8 cellular contexts compared by ENCODE assay signal in the genomic region with DNA sequence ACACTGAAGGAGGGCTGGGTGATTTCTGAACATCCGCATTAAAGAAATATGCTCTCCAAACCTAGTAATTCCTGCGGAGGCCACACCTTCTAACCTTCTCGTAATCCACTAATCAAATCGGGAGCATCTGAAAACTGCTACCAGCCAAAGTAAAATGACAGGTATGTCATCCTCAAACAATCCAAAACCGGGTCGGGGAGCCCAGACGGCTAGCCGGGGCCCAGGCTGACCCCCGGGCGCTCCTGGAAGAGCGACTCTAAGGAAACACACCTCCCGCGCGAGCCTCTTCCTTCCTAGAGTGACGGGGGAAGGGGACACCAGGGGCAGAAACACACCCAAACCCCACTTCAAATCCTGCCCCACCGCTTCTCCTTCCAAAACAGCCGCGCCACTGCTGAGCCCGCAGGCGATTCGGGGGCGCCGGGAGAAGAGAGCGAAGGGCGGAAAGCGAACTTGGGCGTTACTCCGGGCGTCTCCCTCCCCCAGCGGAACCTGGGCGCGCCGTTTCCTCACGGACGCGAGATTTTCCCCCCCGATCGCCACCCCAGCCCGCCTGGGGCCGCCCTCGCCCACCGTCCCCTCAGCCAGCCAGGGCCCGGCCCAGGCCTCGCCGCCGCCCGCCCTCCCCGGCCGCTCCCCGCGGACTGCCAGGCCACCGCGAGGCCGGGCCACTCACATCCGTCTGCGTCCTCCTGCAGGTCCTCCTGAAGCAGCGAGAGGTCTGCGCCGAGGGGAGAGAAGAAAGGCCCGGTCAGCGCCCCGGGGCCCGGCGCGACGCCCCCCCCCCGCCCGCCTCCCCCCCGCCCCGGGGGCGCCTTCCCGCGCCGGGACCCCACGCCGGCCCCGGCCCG. TPM values are rescaled to one million over a fixed set of nuclear protein-coding genes. Genes with fewer than 3 reads are reported as not detected.
DNase-seq lines count a peak whose midpoint lies in the region; FAIRE-seq and TF ChIP-seq lines count a peak whose summit lies in the region.

No MANE protein-coding gene starts in this region.

- peaks cover 13% of the 10 kb centered on the region for H3K36me3 ChIP-seq in WERI-Rb-1
- H3K36me3 ChIP-seq in smooth muscle cell (ENCODE audit: low read depth): no peaks in the 10 kb centered on the region

- TF ChIP-seq POLR2A in H54 (IDR thresholded peaks at IDR 0.05; ENCODE audit: low read depth, low read length): no peak

- DNase-seq in H54 (ENCODE audit: insufficient read length, low spot score): peak; percentile 40
- DNase-seq in M059J (ENCODE audit: low read depth): peak; percentile 70
- DNase-seq in WERI-Rb-1: peak; percentile 62
- peak; percentile 56 to 62 for DNase-seq in cardiac fibroblast (ENCODE audit: low read depth in 2 of 2)
- DNase-seq in islet precursor cell: peak; percentile 83
- DNase-seq in smooth muscle cell (lab: John Stamatoyannopoulos, UW; ENCODE audit: unreplicated experiment): peak; percentile 23
- DNase-seq in NCI-H2029 (lab: John Stamatoyannopoulos, UW): no peak

- no peak for FAIRE-seq in H54 (lab: Jason Lieb, UNC)

- WGBS in smooth muscle cell (ENCODE audit: low lambda C conversion rate): under 1% methylated on average over 42 of the region's 78 CpGs

- peak overlapping the region; percentile 98 for H3K4me2 ChIP-seq in smooth muscle cell

- no peaks in the 10 kb centered on the region for H3K9me3 ChIP-seq in WERI-Rb-1 (ENCODE audit: severe bottlenecking)
- no peaks in the 10 kb centered on the region for H3K9me3 ChIP-seq in smooth muscle cell (replicated peaks; ENCODE audit: low read depth)

- peaks cover 29% of the 10 kb centered on the region for H3F3A ChIP-seq in smooth muscle cell (ENCODE audit: low read depth)

- peak overlapping the region; percentile 91 for H2AFZ ChIP-seq in smooth muscle cell (ENCODE audit: low read depth)

- H3K79me2 ChIP-seq in smooth muscle cell (ENCODE audit: low read depth): peaks cover 50% of the 10 kb centered on the region

- peak overlapping the region; percentile 94 for H3K27ac ChIP-seq in WERI-Rb-1
- peak overlapping the region; percentile 89 for H3K27ac ChIP-seq in smooth muscle cell (ENCODE audit: low read depth)

- H3K9ac ChIP-seq in smooth muscle cell (ENCODE audit: low read depth): peak overlapping the region; percentile 89

- H3K4me3 ChIP-seq in GM08714 (ENCODE audit: low read length) (peak overlapping the region; percentile 59), WERI-Rb-1 (ENCODE audit: low read depth, low read length) (peak overlapping the region; percentile 95), cardiac fibroblast (replicated peaks in 1 of 2; ENCODE audit: low read depth in 2 of 2, low read length in 2 of 2) (peak overlapping the region; percentile 79 to 81), smooth muscle cell (peak overlapping the region; percentile 94)

- H3K4me1 ChIP-seq in smooth muscle cell (ENCODE audit: low read depth): peaks cover 23% of the 10 kb centered on the region

- no peaks in the 10 kb centered on the region for H3K27me3 ChIP-seq in WERI-Rb-1 (ENCODE audit: insufficient read depth, low read depth, severe bottlenecking)
- H3K27me3 ChIP-seq in smooth muscle cell (ENCODE audit: low read depth): no peaks in the 10 kb centered on the region

- TF ChIP-seq CTCF in WERI-Rb-1 (IDR thresholded peaks at IDR 0.05; ENCODE audit: low read depth, low read length) (no peak), cardiac fibroblast (IDR thresholded peaks at IDR 0.05; ENCODE audit: low read depth, low read length) (no peak), smooth muscle cell (IDR thresholded peaks at IDR 0.05; ENCODE audit: borderline replicate concordance, insufficient read depth, poor library complexity, severe bottlenecking) (no peak)

- peaks cover 45% of the 10 kb centered on the region for H4K20me1 ChIP-seq in smooth muscle cell (ENCODE audit: low read depth)

RNA-seq across cellular contexts. Expression of a gene that starts 0.6 kb away (rescaled TPM):
- total RNA-seq in M059J (2014; rRNA removed; shearing (Covaris generic)): 82.5 and 86.4 TPM in 2 replicates
- 78.4 and 89.7 TPM in 2 replicates for total RNA-seq in smooth muscle cell
- 25.9 and 27.5 TPM in 2 replicates for polyA plus RNA-seq in smooth muscle cell
